In genomic region chr17:27526603-27527002, GRCh38 we compare ENCODE assay signal across 8 cellular contexts.
DNase-seq lines count a peak whose midpoint lies in the region; ATAC-seq, FAIRE-seq and TF ChIP-seq lines count a peak whose summit lies in the region.

No MANE protein-coding gene starts in this region.

- peak overlapping the region; percentile 67 for H3K27ac Mint-ChIP-seq in activated naive CD4-positive, alpha-beta T cell treated with anti-CD3 and anti-CD28 coated beads, Interleukin-2, amount 10 ng/mL, durations not matched to agents 7 days and 5 days

- H3K4me3 Mint-ChIP-seq in activated naive CD4-positive, alpha-beta T cell treated with anti-CD3 and anti-CD28 coated beads, Interleukin-2, amount 10 ng/mL, durations not matched to agents 7 days and 5 days = peak overlapping the region; percentile 10

- no peak for TF ChIP-seq CTCF in lung (IDR thresholded peaks at IDR 0.05; ENCODE audit: control extremely low read depth, extremely low read depth)

- peak; percentile 53 for ATAC-seq in HG03571 (IDR thresholded peaks at IDR 0.05; ENCODE audit: unreplicated experiment)
- ATAC-seq in lung (ENCODE audit: insufficient read depth, low FRiP score) = no peak

- H3K36me3 ChIP-seq in lung (ENCODE audit: control insufficient read depth in 2 of 2, insufficient read depth in 2 of 2, low read length in 2 of 2) = no peaks in the 10 kb centered on the region

- peaks cover 78% of the 10 kb centered on the region for H3K4me1 Mint-ChIP-seq in activated naive CD4-positive, alpha-beta T cell treated with anti-CD3 and anti-CD28 coated beads, Interleukin-2, amount 10 ng/mL, durations not matched to agents 7 days and 5 days

- 4 to 5% methylated on average over 9 of the region's 9 CpGs for WGBS in lung, 2 donors

- no peaks in the 10 kb centered on the region for H3K27me3 ChIP-seq in lung (ENCODE audit: control insufficient read depth, insufficient read depth)

- peak; percentile 89 for FAIRE-seq in GM19239 (lab: Jason Lieb, UNC)

- CTCF ChIA-PET in activated naive CD4-positive, alpha-beta T cell treated with anti-CD3 and anti-CD28 coated beads, Interleukin-2, amount 10 ng/mL, durations not matched to agents 7 days and 5 days (lab: Charles Lee) = interaction anchor here (0.9 to 1.7 kb wide), 4 partner anchors 16 to 146 kb away, joined by 3 to 4 read pairs (median 3); no protein-coding TSS in a partner anchor

- peaks cover 0 to 30% of the 10 kb centered on the region in 2 donors for H3K4me1 ChIP-seq in lung (ENCODE audit: control insufficient read depth in 2 of 2, insufficient read depth in 2 of 2, low read length in 2 of 2)

- H3K27ac ChIP-seq in lung (ENCODE audit: low read depth in 1 of 2, low read length in 1 of 2) = no peak overlapping the region

- H3K9me3 ChIP-seq in lung (ENCODE audit: control insufficient read depth in 2 of 2, insufficient read depth in 1 of 2, low read length in 1 of 2) = no peaks in the 10 kb centered on the region

- H3K36me3 Mint-ChIP-seq in activated naive CD4-positive, alpha-beta T cell treated with anti-CD3 and anti-CD28 coated beads, Interleukin-2, amount 10 ng/mL, durations not matched to agents 7 days and 5 days = peaks cover 8% of the 10 kb centered on the region

- peak; percentile 37 for DNase-seq in AG08396 (ENCODE audit: low spot score)
- DNase-seq in GM19239 (ENCODE audit: insufficient read length, low spot score) = no peak
- DNase-seq in activated naive CD4-positive, alpha-beta T cell treated with anti-CD3 and anti-CD28 coated beads, Interleukin-2, amount 10 ng/mL, durations not matched to agents 7 days and 5 days = peak; percentile 70
- peak; percentile 62 for DNase-seq in lung (ENCODE audit: low spot score)
- DNase-seq in NCI-H510A (lab: John Stamatoyannopoulos, UW) = no peak
- DNase-seq in HK-2 (ENCODE audit: unreplicated experiment) = no peak
- DNase-seq in HuH-7.5 (ENCODE audit: low spot score) = no peak

- no peak overlapping the region for H3K4me3 ChIP-seq in lung

- H3K9me3 Mint-ChIP-seq in activated naive CD4-positive, alpha-beta T cell treated with anti-CD3 and anti-CD28 coated beads, Interleukin-2, amount 10 ng/mL, durations not matched to agents 7 days and 5 days = no peaks in the 10 kb centered on the region

- no peaks in the 10 kb centered on the region for H3K27me3 Mint-ChIP-seq in activated naive CD4-positive, alpha-beta T cell treated with anti-CD3 and anti-CD28 coated beads, Interleukin-2, amount 10 ng/mL, durations not matched to agents 7 days and 5 days

Comparison
In these comparisons a context has a peak if more than half of its experiments do, and no peak if none do; other contexts are left out.
1. DNase-seq: peak in AG08396 (single experiment), activated naive CD4-positive, alpha-beta T cell treated with anti-CD3 and anti-CD28 coated beads, Interleukin-2, amount 10 ng/mL, durations not matched to agents 7 days and 5 days (single experiment) and lung (single experiment); none in GM19239 (single experiment), NCI-H510A (single experiment), HK-2 (single experiment) and HuH-7.5 (single experiment).